ENCODE assay signal across 13 cellular contexts in the genomic region with DNA sequence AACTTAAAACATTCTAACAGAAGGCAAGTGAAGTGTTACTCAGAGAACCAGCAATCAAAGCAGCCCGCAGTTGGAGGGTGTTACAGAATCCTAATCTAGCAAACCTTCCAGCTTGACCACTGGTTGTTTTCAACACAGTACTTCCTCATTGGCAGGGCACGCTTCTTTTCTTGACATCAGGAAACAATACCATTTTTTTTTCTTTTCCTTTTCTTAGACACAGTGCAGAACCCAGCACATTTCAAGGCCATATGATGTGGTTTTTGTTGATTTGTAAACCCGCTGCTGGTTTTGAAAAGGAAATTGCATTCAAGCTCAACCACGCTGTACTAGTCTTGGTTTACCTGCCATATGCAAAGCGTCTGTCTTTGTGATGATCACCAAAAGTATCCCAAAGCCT. TPM values are rescaled to one million over a fixed set of nuclear protein-coding genes. Genes with fewer than 3 reads are reported as not detected.
A peak's percentile ranks its signal among the peaks of the same experiment; 100 is the strongest.
DNase-seq lines count a peak whose midpoint lies in the region; ATAC-seq and TF ChIP-seq lines count a peak whose summit lies in the region.
"Had no signal": no experiment of that assay in that cellular context is flagged by ENCODE, and none has a peak within 500 bp of the region (broad histone marks: within the 10 kb centered on the region; RNA-seq: fewer than 3 reads in every experiment).

No MANE protein-coding gene starts in this region.

- WGBS in SK-N-SH (ENCODE audit: low lambda C conversion rate): 94% methylated on average over 5 of the region's 5 CpGs

- peaks cover 10% of the 10 kb centered on the region for H3K4me1 Mint-ChIP-seq in activated T-helper 17 cell treated with anti-CD3 and anti-CD28 coated beads, Interleukin-2, amount 50 U/mL, for 72 hours

- H3K36me3 ChIP-seq in BLaER1 (peaks cover 27% of the 10 kb centered on the region), mucosa of descending colon (ENCODE audit: low read depth) (no peaks in the 10 kb centered on the region), SK-N-SH (replicated peaks in 1 of 2; ENCODE audit: control insufficient read depth in 1 of 2, insufficient read depth in 2 of 2, low read length in 1 of 2) (peaks cover 18 to 33% of the 10 kb centered on the region in 2 experiments)

- H3F3A ChIP-seq in SK-N-SH (replicated peaks; ENCODE audit: insufficient read depth): peaks cover 12% of the 10 kb centered on the region

- intact Hi-C loops in mucosa of descending colon (cut with DNase I, micrococcal nuclease): no loop called here

- TF ChIP-seq CTCF in mucosa of descending colon (IDR thresholded peaks at IDR 0.05): no peak
- TF ChIP-seq CTCF in SK-N-SH (IDR thresholded peaks at IDR 0.05): no peak

- H3K4me2 ChIP-seq in BLaER1 (peak overlapping the region; percentile 69), SK-N-SH (no peak overlapping the region)
- H3K4me2 ChIP-seq: PC-9 had no signal

- H3K9ac ChIP-seq in BLaER1 (0 out of 2 replicates have a peak overlapping the region, but pooled peaks have one; percentile 2), SK-N-SH (no peak overlapping the region)

- peak overlapping the region; percentile 16 for H3K4me3 Mint-ChIP-seq in activated T-helper 17 cell treated with anti-CD3 and anti-CD28 coated beads, Interleukin-2, amount 50 U/mL, for 72 hours
- H3K4me3 Mint-ChIP-seq: activated CD8-positive, alpha-beta memory T cell treated with anti-CD3 and anti-CD28 coated beads, Interleukin-2, amount 10 ng/mL, durations not matched to agents 7 days and 5 days; central memory CD8-positive, alpha-beta T cell had no signal

- no peak for TF ChIP-seq RAD21 in SK-N-SH (IDR thresholded peaks at IDR 0.05; ENCODE audit: low read length)

- H4K20me1 ChIP-seq in BLaER1: no peaks in the 10 kb centered on the region; the same call in 1 of the 2 replicates
- H4K20me1 ChIP-seq in SK-N-SH (ENCODE audit: insufficient read depth): no peaks in the 10 kb centered on the region

- H3K4me1 ChIP-seq in BLaER1 (peaks cover 52% of the 10 kb centered on the region), mucosa of descending colon (ENCODE audit: low read depth) (no peaks in the 10 kb centered on the region), SK-N-SH (ENCODE audit: control insufficient read depth in 1 of 2, insufficient read depth in 2 of 2, low read depth in 1 of 2, low read length in 1 of 2) (peaks cover 8 to 11% of the 10 kb centered on the region in 2 experiments; a peak in 3 of 4 replicates)

- H3K36me3 Mint-ChIP-seq in activated T-helper 17 cell treated with anti-CD3 and anti-CD28 coated beads, Interleukin-2, amount 50 U/mL, for 72 hours (ENCODE audit: low read depth): no peaks in the 10 kb centered on the region
- H3K36me3 Mint-ChIP-seq: activated CD8-positive, alpha-beta memory T cell treated with anti-CD3 and anti-CD28 coated beads, Interleukin-2, amount 10 ng/mL, durations not matched to agents 7 days and 5 days had no signal

- H3K27ac ChIP-seq in BLaER1: peak overlapping the region; percentile 1; the same call in 1 of the 2 replicates
- H3K27ac ChIP-seq in SK-N-SH (ENCODE audit: low read depth in 2 of 2, low read length in 1 of 2): no peak overlapping the region
- H3K27ac ChIP-seq: PC-9 had no signal

- CTCF ChIA-PET in SK-N-SH (lab: Yijun Ruan, JAX): interaction anchor here (1.0 kb wide), 1 partner anchor 71 kb away, joined by 3 read pairs; no protein-coding TSS in a partner anchor

- H3K4me3 ChIP-seq in BLaER1 (no peak overlapping the region), mucosa of descending colon (no peak overlapping the region), SK-N-SH (ENCODE audit: low read depth in 2 of 2, low read length in 1 of 2) (no peak overlapping the region)
- H3K4me3 ChIP-seq: PC-9 had no signal

- peaks cover 12% of the 10 kb centered on the region for H3K27me3 Mint-ChIP-seq in activated T-helper 17 cell treated with anti-CD3 and anti-CD28 coated beads, Interleukin-2, amount 50 U/mL, for 72 hours
- H3K27me3 Mint-ChIP-seq: progenitor cell of endocrine pancreas had no signal

- no peaks in the 10 kb centered on the region for H3K9me3 Mint-ChIP-seq in activated T-helper 17 cell treated with anti-CD3 and anti-CD28 coated beads, Interleukin-2, amount 50 U/mL, for 72 hours

- H3K27ac Mint-ChIP-seq in activated T-helper 17 cell treated with anti-CD3 and anti-CD28 coated beads, Interleukin-2, amount 50 U/mL, for 72 hours: no peak overlapping the region
- H3K27ac Mint-ChIP-seq: activated CD8-positive, alpha-beta memory T cell treated with anti-CD3 and anti-CD28 coated beads, Interleukin-2, amount 10 ng/mL, durations not matched to agents 7 days and 5 days; progenitor cell of endocrine pancreas had no signal

- no peaks in the 10 kb centered on the region for H3K27me3 ChIP-seq in BLaER1
- H3K27me3 ChIP-seq in SK-N-SH (ENCODE audit: insufficient read depth): no peaks in the 10 kb centered on the region

- peak in 1 of 3 donors; percentile 34 for DNase-seq in mucosa of descending colon
- DNase-seq in RKO (ENCODE audit: low spot score): no peak
- no peak for DNase-seq in SK-N-SH
- DNase-seq in GOT3 (lab: John Stamatoyannopoulos, UW): no peak
- DNase-seq: activated CD8-positive, alpha-beta memory T cell treated with anti-CD3 and anti-CD28 coated beads, Interleukin-2, amount 10 ng/mL, durations not matched to agents 7 days and 5 days had no signal

- peak; percentile 63 for ATAC-seq in HG02884 (IDR thresholded peaks at IDR 0.05; ENCODE audit: unreplicated experiment)
- no peak for ATAC-seq in activated T-helper 17 cell treated with anti-CD3 and anti-CD28 coated beads, Interleukin-2, amount 50 U/mL, for 72 hours (replicated peaks)
- peak; percentile 67 for ATAC-seq in mucosa of descending colon
- no peak for ATAC-seq in HG03457 (IDR thresholded peaks at IDR 0.05; ENCODE audit: unreplicated experiment)
- ATAC-seq: activated CD8-positive, alpha-beta memory T cell treated with anti-CD3 and anti-CD28 coated beads, Interleukin-2, amount 10 ng/mL, durations not matched to agents 7 days and 5 days; HCT116 had no signal

- no peaks in the 10 kb centered on the region for H3K79me2 ChIP-seq in SK-N-SH (ENCODE audit: insufficient read depth)

- no peaks in the 10 kb centered on the region for H3K9me2 ChIP-seq in SK-N-SH

- H2AFZ ChIP-seq in SK-N-SH (ENCODE audit: low read depth): no peak overlapping the region
- H2AFZ ChIP-seq: PC-9 had no signal

- POLR2A ChIA-PET in SK-N-SH (lab: Yijun Ruan, JAX): no interaction called here

- TF ChIP-seq EP300 in SK-N-SH (IDR thresholded peaks at IDR 0.05; ENCODE audit: borderline replicate concordance in 1 of 2, low read depth in 1 of 2, low read length in 1 of 2): no peak

- H3K9me3 ChIP-seq in BLaER1: peaks cover 21% of the 10 kb centered on the region
- H3K9me3 ChIP-seq in mucosa of descending colon: no peaks in the 10 kb centered on the region
- no peaks in the 10 kb centered on the region for H3K9me3 ChIP-seq in SK-N-SH

TF ChIP-seq in SK-N-SH, 30 proteins besides CTCF, POLR2A, EP300 and RAD21 (continues in another document):
- TF ChIP-seq, protein P1, sequence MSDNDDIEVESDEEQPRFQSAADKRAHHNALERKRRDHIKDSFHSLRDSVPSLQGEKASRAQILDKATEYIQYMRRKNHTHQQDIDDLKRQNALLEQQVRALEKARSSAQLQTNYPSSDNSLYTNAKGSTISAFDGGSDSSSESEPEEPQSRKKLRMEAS (IDR thresholded peaks at IDR 0.05; ENCODE audit: low read depth): no peak
- TF ChIP-seq CHD2 (IDR thresholded peaks at IDR 0.05; ENCODE audit: low read length, partially characterized antibody) (no peak), SMC3 (IDR thresholded peaks at IDR 0.05; ENCODE audit: low read depth, low read length) (no peak), RCOR1 (IDR thresholded peaks at IDR 0.05; ENCODE audit: low read length) (no peak), NFIC (IDR thresholded peaks at IDR 0.05; ENCODE audit: borderline replicate concordance) (no peak), EZH2phosphoT487 (IDR thresholded peaks at IDR 0.05; ENCODE audit: borderline replicate concordance, low read depth) (no peak), FOXJ3 (CRISPR knock-in tag; IDR thresholded peaks at IDR 0.05) (no peak), MXI1 (IDR thresholded peaks at IDR 0.05; ENCODE audit: low read depth, low read length) (no peak)
- TF ChIP-seq, protein P2, sequence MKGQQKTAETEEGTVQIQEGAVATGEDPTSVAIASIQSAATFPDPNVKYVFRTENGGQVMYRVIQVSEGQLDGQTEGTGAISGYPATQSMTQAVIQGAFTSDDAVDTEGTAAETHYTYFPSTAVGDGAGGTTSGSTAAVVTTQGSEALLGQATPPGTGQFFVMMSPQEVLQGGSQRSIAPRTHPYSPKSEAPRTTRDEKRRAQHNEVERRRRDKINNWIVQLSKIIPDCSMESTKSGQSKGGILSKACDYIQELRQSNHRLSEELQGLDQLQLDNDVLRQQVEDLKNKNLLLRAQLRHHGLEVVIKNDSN (IDR thresholded peaks at IDR 0.05; ENCODE audit: borderline replicate concordance, low read depth): no peak
- TF ChIP-seq, protein P3, sequence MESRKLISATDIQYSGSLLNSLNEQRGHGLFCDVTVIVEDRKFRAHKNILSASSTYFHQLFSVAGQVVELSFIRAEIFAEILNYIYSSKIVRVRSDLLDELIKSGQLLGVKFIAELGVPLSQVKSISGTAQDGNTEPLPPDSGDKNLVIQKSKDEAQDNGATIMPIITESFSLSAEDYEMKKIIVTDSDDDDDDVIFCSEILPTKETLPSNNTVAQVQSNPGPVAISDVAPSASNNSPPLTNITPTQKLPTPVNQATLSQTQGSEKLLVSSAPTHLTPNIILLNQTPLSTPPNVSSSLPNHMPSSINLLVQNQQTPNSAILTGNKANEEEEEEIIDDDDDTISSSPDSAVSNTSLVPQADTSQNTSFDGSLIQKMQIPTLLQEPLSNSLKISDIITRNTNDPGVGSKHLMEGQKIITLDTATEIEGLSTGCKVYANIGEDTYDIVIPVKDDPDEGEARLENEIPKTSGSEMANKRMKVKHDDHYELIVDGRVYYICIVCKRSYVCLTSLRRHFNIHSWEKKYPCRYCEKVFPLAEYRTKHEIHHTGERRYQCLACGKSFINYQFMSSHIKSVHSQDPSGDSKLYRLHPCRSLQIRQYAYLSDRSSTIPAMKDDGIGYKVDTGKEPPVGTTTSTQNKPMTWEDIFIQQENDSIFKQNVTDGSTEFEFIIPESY (IDR thresholded peaks at IDR 0.05; ENCODE audit: borderline replicate concordance, low read depth): no peak

RNA-seq across cellular contexts. Expression of a gene that starts 33.4 kb away (rescaled TPM):
- total RNA-seq in activated T-helper 17 cell treated with anti-CD3 and anti-CD28 coated beads, Interleukin-2, amount 50 U/mL, for 72 hours: under 1 TPM in 1 of 2 donors, not detected in 1; 0.56 TPM
- 1 to 10 TPM; 5.8 to 8.0 (median 6.9) TPM for total RNA-seq in mucosa of descending colon
- 10.5 and 13.8 TPM in 2 replicates for polyA plus RNA-seq in SK-N-SH (2012; rRNA removed)
- 12.5 and 12.6 TPM in 2 replicates for polyA plus RNA-seq in SK-N-SH (2012; cell fraction: cytosol; rRNA removed)
- 9.5 and 18.9 TPM in 2 replicates for polyA plus RNA-seq in SK-N-SH (2012; cell fraction: nucleus; rRNA removed)

Comparison
In these comparisons a context has a peak if more than half of its experiments do, and no peak if none do; other contexts are left out.
1. ATAC-seq: peak in HG02884 (single experiment) and mucosa of descending colon (single experiment); none in activated T-helper 17 cell treated with anti-CD3 and anti-CD28 coated beads, Interleukin-2, amount 50 U/mL, for 72 hours (single experiment) and HG03457 (single experiment).
2. RNA of a gene that starts 33.4 kb away (total RNA-seq): 5.8 to 8.0 TPM in mucosa of descending colon; 0.56 TPM in activated T-helper 17 cell treated with anti-CD3 and anti-CD28 coated beads, Interleukin-2, amount 50 U/mL, for 72 hours; every median in the first group is over 4 times any median in the second.